In genomic region chr9:72280913-72281500, GRCh38 we compare ENCODE assay signal across 8 cellular contexts.
DNase-seq lines count a peak whose midpoint lies in the region; ATAC-seq lines count a peak whose summit lies in the region.

No MANE protein-coding gene starts in this region.

- DNase-seq in AG08395 (ENCODE audit: low spot score) (peak; percentile 80), NCI-H2227 treated with DMSO at 0.1 percent for 48 hours (lab: John Stamatoyannopoulos, UW) (peak; percentile 46), cerebellum (ENCODE audit: low spot score) (peak; percentile 73), left kidney (ENCODE audit: low read depth, low spot score) (peak; percentile 82)
- DNase-seq in activated CD4-positive, alpha-beta T cell treated with anti-CD3 and anti-CD28 coated beads for 1 hour = peak; percentile 56
- peak; percentile 59 to 62 for DNase-seq in stimulated activated CD4-positive, alpha-beta T cell treated with anti-CD3 and anti-CD28 coated beads, Interleukin-4, amount 100 ng/mL, for 4 hours

- ATAC-seq in GM18517 (IDR thresholded peaks at IDR 0.05; ENCODE audit: unreplicated experiment) = peak; percentile 74
- ATAC-seq in HG03039 (IDR thresholded peaks at IDR 0.05; ENCODE audit: unreplicated experiment) = peak; percentile 79

Comparison
In these comparisons a context has a peak if more than half of its experiments do, and no peak if none do; other contexts are left out.
1. Peak in every context shown above with its lines: DNase-seq and ATAC-seq.